In genomic region chr12:114738460-114739184, GRCh38 we compare ENCODE assay signal across 36 cellular contexts. TPM values are rescaled to one million over a fixed set of nuclear protein-coding genes. Genes with fewer than 3 reads are reported as not detected.
"Had no signal": no experiment of that assay in that cellular context is flagged by ENCODE, and none has a peak within 500 bp of the region (broad histone marks: within the 10 kb centered on the region; RNA-seq: fewer than 3 reads in every experiment).

No MANE protein-coding gene starts in this region.

- H3K27me3 ChIP-seq: ascending aorta, breast epithelium had no signal

- DNase-seq: activated CD4-positive, alpha-beta memory T cell treated with anti-CD3 and anti-CD28 coated beads for 36 hours; activated CD4-positive, alpha-beta T cell treated with anti-CD3 and anti-CD28 coated beads for 36 hours; activated CD4-positive, alpha-beta T cell treated with anti-CD3 and anti-CD28 coated beads, Interleukin-2, amount 10 ng/mL, durations not matched to agents 24 days and 14 days; activated CD4-positive, CD25-positive, alpha-beta regulatory T cell; activated CD4-positive, CD25-positive, alpha-beta regulatory T cell treated with anti-CD3 and anti-CD28 coated beads, Interleukin-2, amount 50 U/mL, for 72 hours; activated CD8-positive, alpha-beta memory T cell treated with anti-CD3 and anti-CD28 coated beads, Interleukin-2, amount 10 ng/mL, durations not matched to agents 7 days and 5 days; activated CD8-positive, alpha-beta memory T cell treated with anti-CD3 and anti-CD28 coated beads, Interleukin-2, amount 50 U/mL, for 4 hours; activated CD8-positive, alpha-beta T cell treated with anti-CD3 and anti-CD28 coated beads, Interleukin-2, amount 10 ng/mL, durations not matched to agents 7 days and 5 days; activated effector memory CD4-positive, alpha-beta T cell treated with anti-CD3 and anti-CD28 coated beads, Interleukin-2, amount 50 U/mL, for 16 hours; activated naive CD4-positive, alpha-beta T cell; activated naive CD8-positive, alpha-beta T cell treated with anti-CD3 and anti-CD28 coated beads for 36 hours; activated naive CD8-positive, alpha-beta T cell treated with anti-CD3 and anti-CD28 coated beads, Interleukin-2, amount 50 U/mL, for 24 hours; activated T-cell treated with anti-CD3 and anti-CD28 coated beads, Interleukin-2, amount 50 U/mL, for 1 hour; activated T-cell treated with anti-CD3 and anti-CD28 coated beads, Interleukin-2, amount 50 U/mL, for 48 hours; central memory CD4-positive, alpha-beta T cell; cerebellar nuclear complex; colonic mucosa; effector CD8-positive, alpha-beta T cell; esophagus squamous epithelium; foreskin melanocyte; SW 1271; T-cell; T1000; WERI-Rb-1 had no signal

- H3K36me3 Mint-ChIP-seq: activated CD4-positive, alpha-beta memory T cell treated with anti-CD3 and anti-CD28 coated beads for 36 hours; activated CD8-positive, alpha-beta memory T cell treated with anti-CD3 and anti-CD28 coated beads, Interleukin-2, amount 10 ng/mL, durations not matched to agents 7 days and 5 days; activated naive CD4-positive, alpha-beta T cell treated with anti-CD3 and anti-CD28 coated beads, Interleukin-2, amount 50 U/mL, for 24 hours; activated naive CD8-positive, alpha-beta T cell treated with anti-CD3 and anti-CD28 coated beads for 36 hours; brain; T-cell had no signal

- H3K4me1 ChIP-seq: ascending aorta, breast epithelium had no signal

- ATAC-seq: activated CD4-positive, alpha-beta T cell treated with anti-CD3 and anti-CD28 coated beads for 36 hours; activated CD8-positive, alpha-beta memory T cell treated with anti-CD3 and anti-CD28 coated beads, Interleukin-2, amount 10 ng/mL, durations not matched to agents 7 days and 5 days; activated CD8-positive, alpha-beta T cell treated with anti-CD3 and anti-CD28 coated beads, Interleukin-2, amount 10 ng/mL, durations not matched to agents 7 days and 5 days; activated naive CD8-positive, alpha-beta T cell treated with anti-CD3 and anti-CD28 coated beads, Interleukin-2, amount 50 U/mL, for 24 hours; gastroesophageal sphincter; T-cell had no signal

- H3K9me3 ChIP-seq: ascending aorta, breast epithelium, colonic mucosa, esophagus squamous epithelium, gastroesophageal sphincter had no signal

- H3K27ac ChIP-seq: ascending aorta, breast epithelium, cardiac muscle cell, colonic mucosa, epithelial cell of prostate, esophagus squamous epithelium, gastroesophageal sphincter, WERI-Rb-1 had no signal

- H3K4me1 Mint-ChIP-seq: activated CD4-positive, alpha-beta T cell treated with anti-CD3 and anti-CD28 coated beads for 36 hours; activated CD4-positive, alpha-beta T cell treated with anti-CD3 and anti-CD28 coated beads, Interleukin-2, amount 10 ng/mL, durations not matched to agents 24 days and 14 days; activated CD8-positive, alpha-beta memory T cell treated with anti-CD3 and anti-CD28 coated beads, Interleukin-2, amount 10 ng/mL, durations not matched to agents 7 days and 5 days; activated naive CD4-positive, alpha-beta T cell treated with anti-CD3 and anti-CD28 coated beads, Interleukin-2, amount 50 U/mL, for 24 hours; activated naive CD8-positive, alpha-beta T cell treated with anti-CD3 and anti-CD28 coated beads, Interleukin-2, amount 50 U/mL, for 24 hours; brain had no signal

- H3K36me3 ChIP-seq: ascending aorta, breast epithelium, cardiac muscle cell, colonic mucosa, esophagus squamous epithelium, gastroesophageal sphincter, WERI-Rb-1 had no signal

- H3K4me3 Mint-ChIP-seq: activated CD4-positive, alpha-beta memory T cell treated with anti-CD3 and anti-CD28 coated beads for 36 hours; activated CD4-positive, alpha-beta T cell treated with anti-CD3 and anti-CD28 coated beads for 36 hours; activated CD4-positive, alpha-beta T cell treated with anti-CD3 and anti-CD28 coated beads, Interleukin-2, amount 10 ng/mL, durations not matched to agents 24 days and 14 days; activated CD8-positive, alpha-beta memory T cell treated with anti-CD3 and anti-CD28 coated beads, Interleukin-2, amount 10 ng/mL, durations not matched to agents 7 days and 5 days; activated CD8-positive, alpha-beta T cell treated with anti-CD3 and anti-CD28 coated beads, Interleukin-2, amount 10 ng/mL, durations not matched to agents 7 days and 5 days; activated naive CD4-positive, alpha-beta T cell treated with anti-CD3 and anti-CD28 coated beads, Interleukin-2, amount 50 U/mL, for 24 hours; activated naive CD8-positive, alpha-beta T cell treated with anti-CD3 and anti-CD28 coated beads for 36 hours; activated naive CD8-positive, alpha-beta T cell treated with anti-CD3 and anti-CD28 coated beads, Interleukin-2, amount 50 U/mL, for 24 hours; activated T-helper 1 cell treated with anti-CD3 and anti-CD28 coated beads, Interleukin-12 subunit alpha, Interleukin-12 subunit beta, Interleukin-2, Interleukin-4 antibody, amounts not matched to agents 30 ng/mL and 10 ng/mL and 1 ng/mL, durations not matched to agents 14 hours and 24 hours and 36 hours; brain; T-cell; T-helper 1 cell treated with Interleukin-12 subunit alpha and Interleukin-12 subunit beta and Interleukin-4 antibody, amounts not matched to agents 30 μg/mL and 1 μg/mL, for 36 hours; T-helper 2 cell treated with Interferon-gamma antibody and Interleukin-4, amounts not matched to agents 5 μg/mL and 100 μg/mL, for 36 hours had no signal

- H3K9me3 Mint-ChIP-seq: activated CD4-positive, alpha-beta memory T cell treated with anti-CD3 and anti-CD28 coated beads for 36 hours; activated CD4-positive, alpha-beta T cell treated with anti-CD3 and anti-CD28 coated beads, Interleukin-2, amount 10 ng/mL, durations not matched to agents 24 days and 14 days; activated naive CD4-positive, alpha-beta T cell treated with anti-CD3 and anti-CD28 coated beads, Interleukin-2, amount 50 U/mL, for 24 hours; activated naive CD8-positive, alpha-beta T cell treated with anti-CD3 and anti-CD28 coated beads for 36 hours; activated naive CD8-positive, alpha-beta T cell treated with anti-CD3 and anti-CD28 coated beads, Interleukin-2, amount 50 U/mL, for 24 hours; activated T-helper 1 cell treated with anti-CD3 and anti-CD28 coated beads, Interleukin-12 subunit alpha, Interleukin-12 subunit beta, Interleukin-2, Interleukin-4 antibody, amounts not matched to agents 30 ng/mL and 10 ng/mL and 1 ng/mL, durations not matched to agents 14 hours and 24 hours and 36 hours; activated T-helper 2 cell treated with anti-CD3 and anti-CD28 coated beads, Interferon-gamma antibody, Interleukin-2, Interleukin-4, amounts not matched to agents 10 μg/mL and 5 μg/mL and 100 μg/mL, durations not matched to agents 14 hours and 24 hours and 36 hours; T-cell; T-helper 1 cell treated with Interleukin-12 subunit alpha and Interleukin-12 subunit beta and Interleukin-4 antibody, amounts not matched to agents 30 μg/mL and 1 μg/mL, for 36 hours; T-helper 2 cell treated with Interferon-gamma antibody and Interleukin-4, amounts not matched to agents 5 μg/mL and 100 μg/mL, for 36 hours had no signal

- H3K27ac Mint-ChIP-seq: activated CD4-positive, alpha-beta memory T cell treated with anti-CD3 and anti-CD28 coated beads for 36 hours; activated CD4-positive, alpha-beta T cell treated with anti-CD3 and anti-CD28 coated beads for 36 hours; activated CD4-positive, alpha-beta T cell treated with anti-CD3 and anti-CD28 coated beads, Interleukin-2, amount 10 ng/mL, durations not matched to agents 24 days and 14 days; activated CD8-positive, alpha-beta memory T cell treated with anti-CD3 and anti-CD28 coated beads, Interleukin-2, amount 10 ng/mL, durations not matched to agents 7 days and 5 days; activated CD8-positive, alpha-beta T cell treated with anti-CD3 and anti-CD28 coated beads, Interleukin-2, amount 10 ng/mL, durations not matched to agents 7 days and 5 days; activated naive CD4-positive, alpha-beta T cell treated with anti-CD3 and anti-CD28 coated beads, Interleukin-2, amount 50 U/mL, for 24 hours; activated naive CD8-positive, alpha-beta T cell treated with anti-CD3 and anti-CD28 coated beads for 36 hours; activated naive CD8-positive, alpha-beta T cell treated with anti-CD3 and anti-CD28 coated beads, Interleukin-2, amount 50 U/mL, for 24 hours; activated T-helper 1 cell treated with anti-CD3 and anti-CD28 coated beads, Interleukin-12 subunit alpha, Interleukin-12 subunit beta, Interleukin-2, Interleukin-4 antibody, amounts not matched to agents 30 ng/mL and 10 ng/mL and 1 ng/mL, durations not matched to agents 14 hours and 24 hours and 36 hours; activated T-helper 2 cell treated with anti-CD3 and anti-CD28 coated beads, Interferon-gamma antibody, Interleukin-2, Interleukin-4, amounts not matched to agents 10 μg/mL and 5 μg/mL and 100 μg/mL, durations not matched to agents 14 hours and 24 hours and 36 hours; brain; T-cell; T-helper 1 cell treated with Interleukin-12 subunit alpha and Interleukin-12 subunit beta and Interleukin-4 antibody, amounts not matched to agents 30 μg/mL and 1 μg/mL, for 36 hours; T-helper 2 cell treated with Interferon-gamma antibody and Interleukin-4, amounts not matched to agents 5 μg/mL and 100 μg/mL, for 36 hours had no signal

- H3K4me3 ChIP-seq: ascending aorta, breast epithelium, cardiac muscle cell, colonic mucosa, esophagus squamous epithelium, gastroesophageal sphincter had no signal

RNA-seq across cellular contexts. Expression of gene TBX3, which starts 54.6 kb away (rescaled TPM):
- total RNA-seq: activated CD4-positive, alpha-beta memory T cell treated with anti-CD3 and anti-CD28 coated beads for 36 hours; activated CD4-positive, alpha-beta T cell treated with anti-CD3 and anti-CD28 coated beads for 36 hours; activated CD4-positive, alpha-beta T cell treated with anti-CD3 and anti-CD28 coated beads, Interleukin-2, amount 10 ng/mL, durations not matched to agents 24 days and 14 days; activated CD8-positive, alpha-beta memory T cell treated with anti-CD3 and anti-CD28 coated beads for 36 hours; activated CD8-positive, alpha-beta memory T cell treated with anti-CD3 and anti-CD28 coated beads, Interleukin-2, amount 10 ng/mL, durations not matched to agents 7 days and 5 days; activated CD8-positive, alpha-beta T cell treated with anti-CD3 and anti-CD28 coated beads, Interleukin-2, amount 10 ng/mL, durations not matched to agents 7 days and 5 days; activated naive CD8-positive, alpha-beta T cell treated with anti-CD3 and anti-CD28 coated beads for 36 hours; activated T-helper 1 cell treated with anti-CD3 and anti-CD28 coated beads, Interleukin-12 subunit alpha, Interleukin-12 subunit beta, Interleukin-2, Interleukin-4 antibody, amounts not matched to agents 30 ng/mL and 10 ng/mL and 1 ng/mL, durations not matched to agents 14 hours and 24 hours and 36 hours; activated T-helper 2 cell treated with anti-CD3 and anti-CD28 coated beads, Interferon-gamma antibody, Interleukin-2, Interleukin-4, amounts not matched to agents 10 μg/mL and 5 μg/mL and 100 μg/mL, durations not matched to agents 14 hours and 24 hours and 36 hours had no signal
